9 cellular contexts compared by ENCODE assay signal in genomic region chr7:24722386-24723177, GRCh38. TPM values are rescaled to one million over a fixed set of nuclear protein-coding genes. Genes with fewer than 3 reads are reported as not detected.
DNase-seq lines count a peak whose midpoint lies in the region; ATAC-seq and TF ChIP-seq lines count a peak whose summit lies in the region.
"Had no signal": no experiment of that assay in that cellular context is flagged by ENCODE, and none has a peak within 500 bp of the region (broad histone marks: within the 10 kb centered on the region; RNA-seq: fewer than 3 reads in every experiment).

No MANE protein-coding gene starts in this region.

- no peaks in the 10 kb centered on the region for H4K20me1 ChIP-seq in smooth muscle cell (ENCODE audit: low read depth)

- H3K27me3 ChIP-seq in heart right ventricle, result no peaks in the 10 kb centered on the region
- no peaks in the 10 kb centered on the region for H3K27me3 ChIP-seq in smooth muscle cell (ENCODE audit: low read depth)
- H3K27me3 ChIP-seq in colonic mucosa, result no peaks in the 10 kb centered on the region

- H3K4me2 ChIP-seq in smooth muscle cell, result no peak overlapping the region

- intact Hi-C loops in heart right ventricle (cut with DNase I), result no loop called here
- intact Hi-C loops in colonic mucosa (cut with DNase I), result no loop called here

- H2AFZ ChIP-seq in smooth muscle cell (ENCODE audit: low read depth), result no peak overlapping the region

- peaks cover 0 to 4% (median 0%) of the 10 kb centered on the region in 9 donors for H3K4me1 ChIP-seq in heart right ventricle
- no peaks in the 10 kb centered on the region for H3K4me1 ChIP-seq in smooth muscle cell (ENCODE audit: low read depth)
- H3K4me1 ChIP-seq in colonic mucosa, result no peaks in the 10 kb centered on the region

- peaks cover 0 to 7% of the 10 kb centered on the region in 2 donors for H3K4me1 Mint-ChIP-seq in natural killer cell treated with Interleukin-12 subunit alpha and Interleukin-12 subunit beta and Interleukin-15 and Interleukin-18, amount 100 ng/mL, for 72 hours (ENCODE audit: low read depth in 2 of 2)

- WGBS in heart right ventricle, 2 donors, result 70 to 81% methylated on average over 19 of the region's 19 CpGs
- WGBS in smooth muscle cell (ENCODE audit: low lambda C conversion rate), result 82% methylated on average over 19 of the region's 19 CpGs

- H3K27ac ChIP-seq in heart right ventricle, result no peak overlapping the region
- H3K27ac ChIP-seq in smooth muscle cell (ENCODE audit: low read depth), result no peak overlapping the region
- no peak overlapping the region for H3K27ac ChIP-seq in colonic mucosa

- H3K36me3 Mint-ChIP-seq in natural killer cell treated with Interleukin-12 subunit alpha and Interleukin-12 subunit beta and Interleukin-15 and Interleukin-18, amount 100 ng/mL, for 72 hours, result no peaks in the 10 kb centered on the region

- H3K9ac ChIP-seq in smooth muscle cell (ENCODE audit: low read depth) (no peak overlapping the region), colonic mucosa (ENCODE audit: low read depth in 2 of 2, low read length in 2 of 2) (no peak overlapping the region)

- no peaks in the 10 kb centered on the region for H3F3A ChIP-seq in smooth muscle cell (ENCODE audit: low read depth)

- ATAC-seq in heart right ventricle, result peak in 2 of 8 donors; percentile 28 to 53
- no peak for ATAC-seq in natural killer cell treated with Interleukin-12 subunit alpha and Interleukin-12 subunit beta and Interleukin-15 and Interleukin-18, amount 100 ng/mL, for 72 hours

- TF ChIP-seq CTCF in heart right ventricle (IDR thresholded peaks at IDR 0.05) (peak in 7 of 9 donors; percentile 20 to 43 (median 38)), smooth muscle cell (IDR thresholded peaks at IDR 0.05; ENCODE audit: borderline replicate concordance, insufficient read depth, poor library complexity, severe bottlenecking) (peak; percentile 28), colonic mucosa (IDR thresholded peaks at IDR 0.05) (no peak)

- peak; percentile 39 for DNase-seq in NCI-H748 (lab: John Stamatoyannopoulos, UW; ENCODE audit: unreplicated experiment)
- no peak for DNase-seq in NCI-H748 treated with DMSO at 0.1 percent for 48 hours (lab: John Stamatoyannopoulos, UW)
- peak; percentile 70 for DNase-seq in SK-MEL-5 (ENCODE audit: low read depth, low spot score)
- no peak for DNase-seq in heart right ventricle
- DNase-seq in smooth muscle cell (lab: John Stamatoyannopoulos, UW; ENCODE audit: unreplicated experiment), result no peak
- DNase-seq in natural killer cell treated with Interleukin-12 subunit alpha and Interleukin-12 subunit beta and Interleukin-15 and Interleukin-18, amount 100 ng/mL, for 72 hours (ENCODE audit: low spot score), result no peak
- DNase-seq in cerebellar nuclear complex (lab: John Stamatoyannopoulos, UW), result no peak
- DNase-seq in colonic mucosa, result no peak
- DNase-seq: T-helper 2 cell had no signal

- in situ Hi-C loops in SK-MEL-5 (cut with HindIII; ENCODE audit: low pct_unique_long_range_greater_than_20kb, low sequenced_read_pairs), result no loop called here

- no peak overlapping the region for H3K27ac Mint-ChIP-seq in natural killer cell treated with Interleukin-12 subunit alpha and Interleukin-12 subunit beta and Interleukin-15 and Interleukin-18, amount 100 ng/mL, for 72 hours

- H3K4me3 Mint-ChIP-seq in natural killer cell treated with Interleukin-12 subunit alpha and Interleukin-12 subunit beta and Interleukin-15 and Interleukin-18, amount 100 ng/mL, for 72 hours, result no peak overlapping the region

- no peaks in the 10 kb centered on the region for H3K79me2 ChIP-seq in smooth muscle cell (ENCODE audit: low read depth)

- peaks cover 4 to 15% of the 10 kb centered on the region in 2 donors for H3K27me3 Mint-ChIP-seq in natural killer cell treated with Interleukin-12 subunit alpha and Interleukin-12 subunit beta and Interleukin-15 and Interleukin-18, amount 100 ng/mL, for 72 hours

- H3K36me3 ChIP-seq in heart right ventricle (peaks cover 0 to 5% (median 0%) of the 10 kb centered on the region in 9 donors), smooth muscle cell (ENCODE audit: low read depth) (no peaks in the 10 kb centered on the region), colonic mucosa (no peaks in the 10 kb centered on the region)

- no peaks in the 10 kb centered on the region for H3K9me3 Mint-ChIP-seq in natural killer cell treated with Interleukin-12 subunit alpha and Interleukin-12 subunit beta and Interleukin-15 and Interleukin-18, amount 100 ng/mL, for 72 hours

- H3K9me3 ChIP-seq in heart right ventricle (no peaks in the 10 kb centered on the region), smooth muscle cell (replicated peaks; ENCODE audit: low read depth) (no peaks in the 10 kb centered on the region), colonic mucosa (no peaks in the 10 kb centered on the region)

- H3K4me3 ChIP-seq in heart right ventricle, result no peak overlapping the region
- H3K4me3 ChIP-seq in smooth muscle cell, result no peak overlapping the region
- no peak overlapping the region for H3K4me3 ChIP-seq in colonic mucosa

RNA-seq across cellular contexts. Expression of gene GSDME, which starts 34.7 kb away (rescaled TPM):
- 37.2 and 47.7 TPM in 2 replicates for total RNA-seq in SK-MEL-5 (2014; rRNA removed; shearing (Covaris generic))
- polyA plus RNA-seq in SK-MEL-5 (2015; cell fraction: cytosol; rRNA removed), result 44.4 and 48.7 TPM in 2 replicates
- polyA plus RNA-seq in SK-MEL-5 (2015; cell fraction: nucleus; rRNA removed), result 62.2 and 93.4 TPM in 2 replicates
- total RNA-seq in heart right ventricle, result 10 to 100 TPM in 1 of 10 donors, 1 to 10 TPM in 9; 3.3 to 11.9 (median 6.0) TPM
- polyA plus RNA-seq in heart right ventricle, result 1 to 10 TPM; 2.8 to 5.6 TPM
- total RNA-seq in smooth muscle cell, result 17.1 and 19.6 TPM in 2 replicates
- 14.8 and 26.3 TPM in 2 replicates for polyA plus RNA-seq in smooth muscle cell
- 1 to 10 TPM; 3.5 to 5.2 TPM for total RNA-seq in natural killer cell treated with Interleukin-12 subunit alpha and Interleukin-12 subunit beta and Interleukin-15 and Interleukin-18, amount 100 ng/mL, for 72 hours
- total RNA-seq in colonic mucosa, result 1 to 10 TPM in 1 of 2 donors, under 1 TPM in 1; 0.62 to 1.0 TPM

Comparison
In these comparisons a context has a peak if more than half of its experiments do, and no peak if none do; other contexts are left out.
1. DNase-seq: peak in NCI-H748 (single experiment) and SK-MEL-5 (single experiment); none in NCI-H748 treated with DMSO at 0.1 percent for 48 hours (single experiment), heart right ventricle (0 of 2), smooth muscle cell (single experiment), natural killer cell treated with Interleukin-12 subunit alpha and Interleukin-12 subunit beta and Interleukin-15 and Interleukin-18, amount 100 ng/mL, for 72 hours (single experiment), cerebellar nuclear complex (0 of 2) and colonic mucosa (single experiment).